Comparison of ENCODE assay signal across 19 cellular contexts in the genomic region with DNA sequence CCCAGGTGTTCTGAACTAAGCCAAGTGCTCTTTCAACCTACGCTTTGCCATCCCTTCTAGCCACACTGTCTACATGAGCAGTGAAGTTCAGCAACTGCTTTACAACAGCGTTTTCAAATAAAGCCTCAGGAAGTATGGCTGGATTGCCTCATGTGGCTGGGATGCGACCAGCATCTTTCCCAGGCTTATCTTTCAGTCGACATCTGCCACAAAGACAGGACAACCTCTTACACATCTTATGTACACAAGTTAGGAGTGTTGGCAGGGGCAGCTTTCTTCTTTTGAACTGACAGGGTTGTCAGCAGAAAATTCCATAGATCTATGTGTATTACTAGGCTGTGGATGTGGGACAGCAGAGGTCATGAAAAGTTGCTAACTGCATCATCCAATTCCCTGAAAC.
"Had no signal": no experiment of that assay in that cellular context is flagged by ENCODE, and none has a peak within 500 bp of the region (broad histone marks: within the 10 kb centered on the region; RNA-seq: fewer than 3 reads in every experiment).

No MANE protein-coding gene starts in this region.

- H3K27ac ChIP-seq: coronary artery, heart left ventricle, thyroid gland had no signal

- H3K9me3 ChIP-seq: heart left ventricle, thyroid gland had no signal

- DNase-seq: activated B cell treated with CpG ODN at 0.5 μM for 24 hours; activated CD4-positive, alpha-beta T cell treated with anti-CD3 and anti-CD28 coated beads for 4 hours; activated CD4-positive, alpha-beta T cell treated with anti-CD3 and anti-CD28 coated beads, Interleukin-2, amount 50 U/mL, for 48 hours; activated CD8-positive, alpha-beta memory T cell treated with anti-CD3 and anti-CD28 coated beads, Interleukin-2, amount 50 U/mL, for 48 hours; activated naive CD4-positive, alpha-beta T cell; activated naive CD8-positive, alpha-beta T cell treated with anti-CD3 and anti-CD28 coated beads for 36 hours; activated T-cell treated with anti-CD3 and anti-CD28 coated beads, Interleukin-2, amount 50 U/mL, for 4 hours; heart left ventricle; left colon; naive thymus-derived CD4-positive, alpha-beta T cell; stimulated activated CD4-positive, alpha-beta T cell treated with anti-CD3 and anti-CD28 coated beads, Interleukin-12 subunit alpha, Interleukin-12 subunit beta, amount 100 ng/mL, for 4 hours; stimulated activated CD4-positive, alpha-beta T cell treated with anti-CD3 and anti-CD28 coated beads, Interleukin-4, amount 100 ng/mL, for 4 hours; stimulated activated naive CD8-positive, alpha-beta T cell treated with anti-CD3 and anti-CD28 coated beads, Interleukin-15, Interleukin-2, amounts not matched to agents 100 U/mL and 50 U/mL, for 24 hours; substantia nigra; T-helper 9 cell; thyroid gland had no signal

- H3K36me3 ChIP-seq: thyroid gland had no signal

- FAIRE-seq: bronchial epithelial cell, keratinocyte had no signal

- H3K4me1 ChIP-seq: thyroid gland had no signal

- H3K27me3 ChIP-seq: heart left ventricle, thyroid gland had no signal

- H3K4me3 ChIP-seq: coronary artery, heart left ventricle, thyroid gland had no signal

- ATAC-seq: activated T-cell treated with anti-CD3 and anti-CD28 coated beads, Interleukin-2, amount 50 U/mL, for 4 hours; heart left ventricle; left colon; naive thymus-derived CD4-positive, alpha-beta T cell; stimulated activated naive CD8-positive, alpha-beta T cell treated with anti-CD3 and anti-CD28 coated beads, Interleukin-15, Interleukin-2, amounts not matched to agents 100 U/mL and 50 U/mL, for 24 hours had no signal
